ENCODE assay signal across 14 cellular contexts in the genomic region with DNA sequence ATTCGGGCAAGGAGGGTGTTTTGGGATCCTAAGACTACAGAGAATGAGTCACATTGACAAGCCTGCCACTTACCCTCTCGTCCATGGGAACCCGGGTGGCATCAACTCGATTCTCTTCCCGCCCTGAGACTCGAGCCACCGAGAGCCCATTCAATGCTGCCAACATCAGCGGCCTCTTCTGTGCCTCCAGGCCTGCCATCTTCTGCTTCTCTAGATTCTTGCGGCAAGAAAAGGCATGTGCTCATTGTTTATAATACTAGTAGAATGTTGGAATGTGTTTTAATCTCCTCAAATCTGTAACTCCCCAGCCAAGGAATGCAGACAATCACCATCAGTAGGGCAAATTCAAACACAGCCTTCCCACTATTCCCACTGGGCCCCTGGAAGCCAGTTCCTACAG.
DNase-seq lines count a peak whose midpoint lies in the region; ATAC-seq and TF ChIP-seq lines count a peak whose summit lies in the region.
"Had no signal": no experiment of that assay in that cellular context is flagged by ENCODE, and none has a peak within 500 bp of the region (broad histone marks: within the 10 kb centered on the region; RNA-seq: fewer than 3 reads in every experiment).

No MANE protein-coding gene starts in this region.

- intact Hi-C loops in vagina (cut with DNase I): no loop called here

- TF ChIP-seq CTCF in fibroblast of pulmonary artery (IDR thresholded peaks at IDR 0.05; ENCODE audit: low read length, missing control alignments) (no peak), retinal pigment epithelial cell (conservative IDR thresholded peaks at IDR 0.05; ENCODE audit: low read depth, low read length) (no peak), vagina (IDR thresholded peaks at IDR 0.05) (no peak)

- no peaks in the 10 kb centered on the region for H3K36me3 Mint-ChIP-seq in natural killer cell treated with Interleukin-12 subunit alpha and Interleukin-12 subunit beta and Interleukin-15 and Interleukin-18, amount 100 ng/mL, for 72 hours
- H3K36me3 Mint-ChIP-seq: CD4-positive, CD25-positive, alpha-beta regulatory T cell; stimulated activated effector memory CD8-positive, alpha-beta T cell treated with anti-CD3 and anti-CD28 coated beads, Interleukin-12 subunit alpha, Interleukin-12 subunit beta, amount 100 ng/mL, for 72 hours had no signal

- DNase-seq in EL (peak; percentile 88), fibroblast of pulmonary artery (ENCODE audit: low read depth) (peak; percentile 80), retinal pigment epithelial cell (ENCODE audit: low read depth) (peak; percentile 84), occipital lobe (lab: John Stamatoyannopoulos, UW) (no peak), vagina (ENCODE audit: extremely low spot score in 2 of 2) (no peak), NCI-H82 (lab: John Stamatoyannopoulos, UW) (no peak)
- no peak for DNase-seq in natural killer cell treated with Interleukin-12 subunit alpha and Interleukin-12 subunit beta and Interleukin-15 and Interleukin-18, amount 100 ng/mL, for 72 hours (ENCODE audit: low spot score)
- DNase-seq: caudate nucleus; CD4-positive, CD25-positive, alpha-beta regulatory T cell; NCI-H1930; NCI-H748 treated with DMSO at 0.1 percent for 48 hours; stimulated activated CD4-positive, alpha-beta T cell treated with anti-CD3 and anti-CD28 coated beads, Interleukin-4, amount 100 ng/mL, for 1 hour had no signal

- no peak for TF ChIP-seq POLR2A in vagina (IDR thresholded peaks at IDR 0.05)

- H3K9me3 ChIP-seq in vagina: no peaks in the 10 kb centered on the region

- H3K27ac ChIP-seq in vagina: no peak overlapping the region

- H3K4me3 Mint-ChIP-seq in natural killer cell treated with Interleukin-12 subunit alpha and Interleukin-12 subunit beta and Interleukin-15 and Interleukin-18, amount 100 ng/mL, for 72 hours: no peak overlapping the region
- H3K4me3 Mint-ChIP-seq: CD4-positive, CD25-positive, alpha-beta regulatory T cell; stimulated activated effector memory CD8-positive, alpha-beta T cell treated with anti-CD3 and anti-CD28 coated beads, Interleukin-12 subunit alpha, Interleukin-12 subunit beta, amount 100 ng/mL, for 72 hours had no signal

- H3K27ac Mint-ChIP-seq in natural killer cell treated with Interleukin-12 subunit alpha and Interleukin-12 subunit beta and Interleukin-15 and Interleukin-18, amount 100 ng/mL, for 72 hours: no peak overlapping the region
- H3K27ac Mint-ChIP-seq: CD4-positive, CD25-positive, alpha-beta regulatory T cell; stimulated activated effector memory CD8-positive, alpha-beta T cell treated with anti-CD3 and anti-CD28 coated beads, Interleukin-12 subunit alpha, Interleukin-12 subunit beta, amount 100 ng/mL, for 72 hours had no signal

- H3K4me3 ChIP-seq in fibroblast of pulmonary artery (replicated peaks; ENCODE audit: low read depth, low read length) (no peak overlapping the region), retinal pigment epithelial cell (ENCODE audit: low read length) (peak overlapping the region; percentile 12), vagina (no peak overlapping the region)

- no peaks in the 10 kb centered on the region for H3K27me3 ChIP-seq in vagina

- H3K36me3 ChIP-seq in vagina: peaks cover 0 to 13% of the 10 kb centered on the region in 2 donors

- no peaks in the 10 kb centered on the region for H3K4me1 ChIP-seq in vagina

- H3K27me3 Mint-ChIP-seq in natural killer cell treated with Interleukin-12 subunit alpha and Interleukin-12 subunit beta and Interleukin-15 and Interleukin-18, amount 100 ng/mL, for 72 hours: no peaks in the 10 kb centered on the region
- H3K27me3 Mint-ChIP-seq: CD4-positive, CD25-positive, alpha-beta regulatory T cell had no signal

- no peaks in the 10 kb centered on the region for H3K9me3 Mint-ChIP-seq in natural killer cell treated with Interleukin-12 subunit alpha and Interleukin-12 subunit beta and Interleukin-15 and Interleukin-18, amount 100 ng/mL, for 72 hours
- H3K9me3 Mint-ChIP-seq: CD4-positive, CD25-positive, alpha-beta regulatory T cell; stimulated activated effector memory CD8-positive, alpha-beta T cell treated with anti-CD3 and anti-CD28 coated beads, Interleukin-12 subunit alpha, Interleukin-12 subunit beta, amount 100 ng/mL, for 72 hours had no signal

- peak; percentile 71 for ATAC-seq in SK-N-SH treated with all-trans-retinoic acid at 6 μM for 48 hours
- no peak for ATAC-seq in natural killer cell treated with Interleukin-12 subunit alpha and Interleukin-12 subunit beta and Interleukin-15 and Interleukin-18, amount 100 ng/mL, for 72 hours
- ATAC-seq: stimulated activated effector memory CD8-positive, alpha-beta T cell treated with anti-CD3 and anti-CD28 coated beads, Interleukin-12 subunit alpha, Interleukin-12 subunit beta, amount 100 ng/mL, for 72 hours had no signal

- no peaks in the 10 kb centered on the region for H3K4me1 Mint-ChIP-seq in natural killer cell treated with Interleukin-12 subunit alpha and Interleukin-12 subunit beta and Interleukin-15 and Interleukin-18, amount 100 ng/mL, for 72 hours (ENCODE audit: low read depth in 2 of 2)
- H3K4me1 Mint-ChIP-seq: CD4-positive, CD25-positive, alpha-beta regulatory T cell; stimulated activated effector memory CD8-positive, alpha-beta T cell treated with anti-CD3 and anti-CD28 coated beads, Interleukin-12 subunit alpha, Interleukin-12 subunit beta, amount 100 ng/mL, for 72 hours had no signal

TF ChIP-seq in SK-N-SH treated with all-trans-retinoic acid at 6 μM for 48 hours, 23 proteins besides CTCF, POLR2A, EP300 and RAD21:
- TF ChIP-seq CSDC2 (CRISPR knock-in tag; IDR thresholded peaks at IDR 0.05) (peak; percentile 30; the same call in 1 of the 2 replicates), GLIS3 (CRISPR knock-in tag; IDR thresholded peaks at IDR 0.05) (0 out of 2 replicates have a peak, but pooled peaks have one; percentile 41), ZFP3 (CRISPR knock-in tag; IDR thresholded peaks at IDR 0.05) (no peak)
- TF ChIP-seq, protein P1, sequence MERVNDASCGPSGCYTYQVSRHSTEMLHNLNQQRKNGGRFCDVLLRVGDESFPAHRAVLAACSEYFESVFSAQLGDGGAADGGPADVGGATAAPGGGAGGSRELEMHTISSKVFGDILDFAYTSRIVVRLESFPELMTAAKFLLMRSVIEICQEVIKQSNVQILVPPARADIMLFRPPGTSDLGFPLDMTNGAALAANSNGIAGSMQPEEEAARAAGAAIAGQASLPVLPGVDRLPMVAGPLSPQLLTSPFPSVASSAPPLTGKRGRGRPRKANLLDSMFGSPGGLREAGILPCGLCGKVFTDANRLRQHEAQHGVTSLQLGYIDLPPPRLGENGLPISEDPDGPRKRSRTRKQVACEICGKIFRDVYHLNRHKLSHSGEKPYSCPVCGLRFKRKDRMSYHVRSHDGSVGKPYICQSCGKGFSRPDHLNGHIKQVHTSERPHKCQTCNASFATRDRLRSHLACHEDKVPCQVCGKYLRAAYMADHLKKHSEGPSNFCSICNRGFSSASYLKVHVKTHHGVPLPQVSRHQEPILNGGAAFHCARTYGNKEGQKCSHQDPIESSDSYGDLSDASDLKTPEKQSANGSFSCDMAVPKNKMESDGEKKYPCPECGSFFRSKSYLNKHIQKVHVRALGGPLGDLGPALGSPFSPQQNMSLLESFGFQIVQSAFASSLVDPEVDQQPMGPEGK (CRISPR knock-in tag; IDR thresholded peaks at IDR 0.05; ENCODE audit: borderline replicate concordance): peak; percentile 35; the same call in 1 of the 2 replicates

Comparison
In these comparisons a context has a peak if more than half of its experiments do, and no peak if none do; other contexts are left out.
1. DNase-seq: peak in EL (single experiment), fibroblast of pulmonary artery (single experiment) and retinal pigment epithelial cell (single experiment); none in occipital lobe (single experiment), natural killer cell treated with Interleukin-12 subunit alpha and Interleukin-12 subunit beta and Interleukin-15 and Interleukin-18, amount 100 ng/mL, for 72 hours (single experiment), vagina (0 of 2) and NCI-H82 (single experiment).